11 cellular contexts compared by ENCODE assay signal in the genomic region with DNA sequence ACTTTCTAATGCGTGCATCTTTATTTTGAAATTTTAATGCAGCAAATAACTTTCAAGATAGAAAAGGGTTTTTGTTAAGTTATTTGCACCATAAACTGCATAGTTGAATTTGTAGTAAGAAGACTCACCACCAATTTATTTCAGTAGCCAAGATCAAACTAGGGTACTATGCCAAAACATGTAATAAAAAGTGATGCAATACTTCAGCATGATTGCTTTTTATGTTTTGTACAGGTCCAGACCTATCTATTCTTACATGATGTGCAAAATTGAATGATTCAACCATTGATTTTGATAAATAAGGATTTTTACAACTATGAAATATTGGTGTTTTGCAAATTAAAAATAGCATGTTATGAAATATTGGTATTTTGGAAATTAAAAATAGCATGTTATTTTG. TPM values are rescaled to one million over a fixed set of nuclear protein-coding genes. Genes with fewer than 3 reads are reported as not detected.
A peak's percentile ranks its signal among the peaks of the same experiment; 100 is the strongest.
DNase-seq lines count a peak whose midpoint lies in the region; ATAC-seq and TF ChIP-seq lines count a peak whose summit lies in the region.
"Had no signal": no experiment of that assay in that cellular context is flagged by ENCODE, and none has a peak within 500 bp of the region (broad histone marks: within the 10 kb centered on the region; RNA-seq: fewer than 3 reads in every experiment).

No MANE protein-coding gene starts in this region.

- CTCF ChIA-PET in A673 (lab: Charles Lee), result no interaction called here

- BruUV-seq in A673 (replicated peaks; lab: Mats Ljungman, UMichigan), result no TSS peak

- H3K27me3 ChIP-seq in A673 (replicated peaks; ENCODE audit: insufficient read depth, low read depth, low read length, poor library complexity), result no peaks in the 10 kb centered on the region
- H3K27me3 ChIP-seq: testis had no signal

- H3K27ac ChIP-seq in A673 (ENCODE audit: low read depth, low read length, poor library complexity, severe bottlenecking) (peak overlapping the region; percentile 56), SK-N-MC (peak overlapping the region; percentile 93)
- H3K27ac ChIP-seq: testis had no signal

- peak; percentile 40 for DNase-seq in A673 (ENCODE audit: low spot score)
- peak; percentile 17 for DNase-seq in GM04504 (ENCODE audit: low read depth)
- no peak for DNase-seq in SK-N-MC (ENCODE audit: low read depth, low spot score)
- DNase-seq in fibroblast of peridontal ligament (ENCODE audit: extremely low read depth), result peak; percentile 74
- no peak for DNase-seq in Ammon's horn (ENCODE audit: low spot score)
- DNase-seq: CD8-positive, alpha-beta memory T cell; NCI-H510A treated with DMSO at 0.1 percent for 48 hours; testis had no signal

- H3K36me3 ChIP-seq in A673 (ENCODE audit: insufficient read depth, low read length, poor library complexity, severe bottlenecking) (no peaks in the 10 kb centered on the region), SK-N-MC (ENCODE audit: insufficient read depth, low read length) (peaks cover 4% of the 10 kb centered on the region; the same call in 1 of the 2 replicates)

- H3K9me3 ChIP-seq in A673 (ENCODE audit: low read depth, low read length, poor library complexity, severe bottlenecking) (no peaks in the 10 kb centered on the region), SK-N-MC (ENCODE audit: low read depth, low read length) (no peaks in the 10 kb centered on the region)
- H3K9me3 ChIP-seq: testis had no signal

- H3K4me3 ChIP-seq in A673 (ENCODE audit: low read depth, low read length, poor library complexity, severe bottlenecking) (no peak overlapping the region), SK-N-MC (peak overlapping the region; percentile 51)
- H3K4me3 ChIP-seq: testis had no signal

- H3K4me1 ChIP-seq in A673 (ENCODE audit: insufficient read depth, low read length, poor library complexity, severe bottlenecking), result peaks cover 35% of the 10 kb centered on the region

- POLR2A ChIA-PET in A673 (lab: Charles Lee; ENCODE audit: low non-redundant PET), result no interaction called here

- TF ChIP-seq CTCF in A673 (conservative IDR thresholded peaks at IDR 0.05; ENCODE audit: low read depth, low read length), result no peak

- intact Hi-C loops in A673 (cut with micrococcal nuclease; ENCODE audit: unreplicated experiment), result loop anchor here (5.0 kb wide), 4 partner anchors 152 to 303 kb away; no protein-coding TSS in a partner anchor

- ATAC-seq in HG02623 (IDR thresholded peaks at IDR 0.05; ENCODE audit: unreplicated experiment) (no peak), HG02885 (IDR thresholded peaks at IDR 0.05; ENCODE audit: poor library complexity, unreplicated experiment) (no peak), HG02571 (IDR thresholded peaks at IDR 0.05; ENCODE audit: unreplicated experiment) (no peak)

- H3K9ac ChIP-seq in SK-N-MC (ENCODE audit: insufficient read length), result peak overlapping the region; percentile 77

RNA-seq across cellular contexts. Expression of gene AGPS, which starts 26.7 kb away (rescaled TPM):
- 46.7 and 51.1 TPM in 2 replicates for total RNA-seq in A673 (2021)

Comparison
In these comparisons a context has a peak if more than half of its experiments do, and no peak if none do; other contexts are left out.
1. DNase-seq: peak in A673 (single experiment), GM04504 (single experiment) and fibroblast of peridontal ligament (single experiment); none in SK-N-MC (single experiment) and Ammon's horn (single experiment).